ENCODE assay signal across 19 cellular contexts in genomic region chr4:34932591-34932990, GRCh38.
"Had no signal": no experiment of that assay in that cellular context is flagged by ENCODE, and none has a peak within 500 bp of the region (broad histone marks: within the 10 kb centered on the region; RNA-seq: fewer than 3 reads in every experiment).

No MANE protein-coding gene starts in this region.

- H3K27ac ChIP-seq: esophagus squamous epithelium, neutrophil, right lobe of liver, tibial nerve had no signal

- H3K27me3 ChIP-seq: esophagus squamous epithelium, neutrophil, right lobe of liver, tibial nerve had no signal

- H3K4me3 ChIP-seq: esophagus squamous epithelium, right lobe of liver, tibial nerve had no signal

- H3K4me1 ChIP-seq: esophagus squamous epithelium, right lobe of liver, tibial nerve had no signal

- ATAC-seq: activated CD8-positive, alpha-beta T cell treated with anti-CD3 and anti-CD28 coated beads for 36 hours; activated T-cell treated with anti-CD3 and anti-CD28 coated beads, Interleukin-2, amount 50 U/mL, for 4 hours; activated T-helper 17 cell treated with anti-CD3 and anti-CD28 coated beads, Interleukin-2, amount 50 U/mL, for 72 hours; left ventricle myocardium superior; right lobe of liver had no signal

- H3K9me3 ChIP-seq: esophagus squamous epithelium, neutrophil, right lobe of liver had no signal

- DNase-seq: activated B cell treated with CpG ODN at 0.5 μM for 24 hours; activated CD4-positive, alpha-beta T cell treated with anti-CD3 and anti-CD28 coated beads, Interleukin-2, amount 50 U/mL, for 1 hour; activated CD8-positive, alpha-beta T cell treated with anti-CD3 and anti-CD28 coated beads for 36 hours; activated gamma-delta T cell treated with Interleukin-2 at 50 U/mL for 16 hours; activated naive CD4-positive, alpha-beta T cell treated with anti-CD3 and anti-CD28 coated beads, Interleukin-2, amount 50 U/mL, for 16 hours; activated T-cell treated with anti-CD3 and anti-CD28 coated beads, Interleukin-2, amount 50 U/mL, for 4 hours; amygdala; central memory CD4-positive, alpha-beta T cell; endodermal cell; esophagus squamous epithelium; left ventricle myocardium superior; naive B cell; nephron progenitor cell; right lobe of liver; stimulated activated CD4-positive, alpha-beta T cell treated with anti-CD3 and anti-CD28 coated beads, Interleukin-2, amount 100 ng/mL, for 48 hours; stimulated activated naive CD4-positive, alpha-beta T cell treated with Interleukin-2 at 50 U/mL for 16 hours had no signal

- H3K36me3 ChIP-seq: esophagus squamous epithelium, neutrophil, right lobe of liver, tibial nerve had no signal
